In genomic region chr14:68657300-68658028, GRCh38 we compare ENCODE assay signal across 21 cellular contexts.
"Had no signal": no experiment of that assay in that cellular context is flagged by ENCODE, and none has a peak within 500 bp of the region (broad histone marks: within the 10 kb centered on the region; RNA-seq: fewer than 3 reads in every experiment).

No MANE protein-coding gene starts in this region.

- H3K36me3 Mint-ChIP-seq: activated CD4-positive, alpha-beta memory T cell treated with anti-CD3 and anti-CD28 coated beads for 36 hours had no signal

- H3K4me3 Mint-ChIP-seq: activated CD4-positive, alpha-beta memory T cell treated with anti-CD3 and anti-CD28 coated beads for 36 hours; activated CD4-positive, alpha-beta T cell treated with anti-CD3 and anti-CD28 coated beads for 36 hours; activated T-helper 1 cell treated with anti-CD3 and anti-CD28 coated beads, Interleukin-12 subunit alpha, Interleukin-12 subunit beta, Interleukin-2, Interleukin-4 antibody, amounts not matched to agents 30 ng/mL and 10 ng/mL and 1 ng/mL, durations not matched to agents 14 hours and 24 hours and 36 hours; dendritic cell treated with granulocyte-macrophage colony-stimulating factor and Interleukin-4, amounts not matched to agents 40 ng/mL and 50 ng/mL, for 4 days; effector memory CD8-positive, alpha-beta T cell; naive thymus-derived CD4-positive, alpha-beta T cell; type B pancreatic cell had no signal

- H3K9me3 ChIP-seq: breast epithelium, gastrocnemius medialis, left lung, mucosa of descending colon, suprapubic skin had no signal

- H3K4me2 ChIP-seq: smooth muscle cell had no signal

- DNase-seq: activated CD4-positive, alpha-beta memory T cell treated with anti-CD3 and anti-CD28 coated beads for 36 hours; activated CD4-positive, alpha-beta T cell treated with anti-CD3 and anti-CD28 coated beads for 36 hours; activated naive CD4-positive, alpha-beta T cell; anterior cingulate cortex; effector memory CD8-positive, alpha-beta T cell; gastrocnemius medialis; left lung; mammary epithelial cell; mucosa of descending colon; stimulated activated CD4-positive, alpha-beta T cell treated with anti-CD3 and anti-CD28 coated beads, Interleukin-4, amount 100 ng/mL, for 4 hours; stimulated activated CD8-positive, alpha-beta memory T cell treated with anti-CD3 and anti-CD28 coated beads, Interleukin-4, amount 100 ng/mL, for 48 hours; stimulated activated naive CD8-positive, alpha-beta T cell treated with anti-CD3 and anti-CD28 coated beads, Interleukin-15, Interleukin-2, amounts not matched to agents 100 U/mL and 50 U/mL, for 24 hours; WERI-Rb-1 had no signal

- ATAC-seq: activated CD4-positive, alpha-beta T cell treated with anti-CD3 and anti-CD28 coated beads for 36 hours; effector memory CD8-positive, alpha-beta T cell; gastrocnemius medialis; left lung; mucosa of descending colon; naive thymus-derived CD4-positive, alpha-beta T cell; SK-N-SH treated with all-trans-retinoic acid at 6 μM for 48 hours; stimulated activated naive CD8-positive, alpha-beta T cell treated with anti-CD3 and anti-CD28 coated beads, Interleukin-15, Interleukin-2, amounts not matched to agents 100 U/mL and 50 U/mL, for 24 hours had no signal

- H3K27ac ChIP-seq: gastrocnemius medialis, left lung, suprapubic skin, WERI-Rb-1 had no signal

- H3K4me3 ChIP-seq: breast epithelium, gastrocnemius medialis, left lung, mucosa of descending colon, smooth muscle cell, suprapubic skin had no signal

- H3K27me3 Mint-ChIP-seq: activated CD4-positive, alpha-beta memory T cell treated with anti-CD3 and anti-CD28 coated beads for 36 hours; activated CD4-positive, alpha-beta T cell treated with anti-CD3 and anti-CD28 coated beads for 36 hours; effector memory CD8-positive, alpha-beta T cell; type B pancreatic cell had no signal

- H3K27ac Mint-ChIP-seq: activated CD4-positive, alpha-beta memory T cell treated with anti-CD3 and anti-CD28 coated beads for 36 hours; activated CD4-positive, alpha-beta T cell treated with anti-CD3 and anti-CD28 coated beads for 36 hours; activated T-helper 1 cell treated with anti-CD3 and anti-CD28 coated beads, Interleukin-12 subunit alpha, Interleukin-12 subunit beta, Interleukin-2, Interleukin-4 antibody, amounts not matched to agents 30 ng/mL and 10 ng/mL and 1 ng/mL, durations not matched to agents 14 hours and 24 hours and 36 hours; dendritic cell treated with granulocyte-macrophage colony-stimulating factor and Interleukin-4, amounts not matched to agents 40 ng/mL and 50 ng/mL, for 4 days; effector memory CD8-positive, alpha-beta T cell had no signal

- H3K27me3 ChIP-seq: breast epithelium, gastrocnemius medialis, left lung, suprapubic skin had no signal

- H3K36me3 ChIP-seq: breast epithelium, gastrocnemius medialis, left lung, suprapubic skin, WERI-Rb-1 had no signal

- H3K9me3 Mint-ChIP-seq: activated CD4-positive, alpha-beta memory T cell treated with anti-CD3 and anti-CD28 coated beads for 36 hours; dendritic cell treated with granulocyte-macrophage colony-stimulating factor and Interleukin-4, amounts not matched to agents 40 ng/mL and 50 ng/mL, for 4 days; effector memory CD8-positive, alpha-beta T cell had no signal
